Comparison of ENCODE assay signal across 1 cellular context in genomic region chr2:219645631-219646527, GRCh38.
TF ChIP-seq lines count a peak whose summit lies in the region.

No MANE protein-coding gene starts in this region.

TF ChIP-seq in H1, 55 proteins besides CTCF, POLR2A, EP300 and RAD21:
- peak; percentile 75; the same call in 1 of the 2 replicates for TF ChIP-seq BACH1 (IDR thresholded peaks at IDR 0.05; ENCODE audit: low read length)
- no peak for TF ChIP-seq CBX8 (IDR thresholded peaks at IDR 0.05; ENCODE audit: borderline replicate concordance, low read depth, low read length)
- peak; percentile 77 for TF ChIP-seq MAFK (IDR thresholded peaks at IDR 0.05; ENCODE audit: low read depth, low read length)
